Comparison of ENCODE assay signal across 7 cellular contexts in the genomic region with DNA sequence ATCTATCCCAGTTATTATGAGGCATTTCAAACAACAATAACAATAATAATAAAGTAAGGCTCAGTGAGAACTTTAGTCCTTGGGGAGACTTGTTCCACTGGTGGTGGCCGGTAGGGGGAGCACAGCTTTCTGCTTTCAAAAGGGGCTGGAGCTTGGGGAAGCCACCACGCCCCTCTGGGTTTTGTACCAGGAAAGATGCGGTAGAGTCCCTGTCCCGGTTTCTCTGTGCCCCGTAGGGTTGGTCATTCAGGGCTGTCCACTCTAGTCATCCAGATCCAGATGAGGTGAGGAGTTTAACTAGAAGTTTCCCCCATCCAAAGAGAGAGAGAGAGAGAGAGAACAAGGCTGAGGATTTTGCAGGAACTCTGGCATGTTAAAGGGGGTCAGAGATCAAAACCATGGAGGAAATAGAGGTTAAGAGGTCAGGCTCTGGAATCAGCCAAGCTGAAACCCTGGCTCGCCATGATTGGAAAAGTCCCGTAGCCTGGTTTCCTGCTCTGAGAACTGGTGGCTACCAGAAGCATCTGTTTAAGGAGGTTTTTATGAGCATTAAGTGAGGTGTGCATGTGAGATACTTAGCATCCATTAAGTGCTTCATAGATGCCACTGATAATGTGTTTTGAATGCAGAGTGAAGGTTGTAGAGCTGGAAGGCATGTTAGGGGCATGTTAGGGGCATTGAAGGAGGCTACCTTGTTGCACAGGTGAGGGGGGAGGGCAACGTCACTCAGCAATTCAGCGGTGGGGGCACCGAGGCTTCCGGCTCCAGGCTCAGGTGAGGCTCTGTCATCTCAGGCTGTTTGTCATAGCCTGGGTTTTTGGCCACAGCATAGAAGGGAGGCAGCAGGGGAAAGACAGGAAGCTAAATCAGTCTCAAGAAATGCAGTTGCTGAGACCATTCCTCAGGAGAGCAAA.
DNase-seq lines count a peak whose midpoint lies in the region; ATAC-seq and TF ChIP-seq lines count a peak whose summit lies in the region.

No MANE protein-coding gene starts in this region.

- DNase-seq in GM03348 (ENCODE audit: low spot score): peak; percentile 71
- DNase-seq in HuH-7.5 (ENCODE audit: low spot score): peak; percentile 32
- no peak for DNase-seq in epithelial cell of proximal tubule (ENCODE audit: low read depth)
- DNase-seq in posterior cingulate gyrus: peak in 6 of 10 donors; percentile 51 to 91 (median 65)
- no peak for DNase-seq in gastrocnemius medialis

- no peak overlapping the region for H3K27ac ChIP-seq in gastrocnemius medialis

- H3K9me3 ChIP-seq in gastrocnemius medialis: no peaks in the 10 kb centered on the region

- no peaks in the 10 kb centered on the region for H3K36me3 ChIP-seq in gastrocnemius medialis

- in situ Hi-C loops in gastrocnemius medialis (cut with MboI; ENCODE audit: low sequenced_read_pairs in 4 of 4): loop anchor here in 2 of 4 donors (25.0 kb wide), 1 partner anchor 607 kb away; no protein-coding TSS in a partner anchor

- intact Hi-C loops in posterior cingulate gyrus (cut with DNase I) (no loop called here), gastrocnemius medialis (cut with DNase I; ENCODE audit: low total_unique reads) (no loop called here)

- no peak overlapping the region for H3K4me3 ChIP-seq in WI38 (ENCODE audit: low read depth, low read length)
- no peak overlapping the region for H3K4me3 ChIP-seq in epithelial cell of proximal tubule (ENCODE audit: low read depth, low read length)
- H3K4me3 ChIP-seq in gastrocnemius medialis: no peak overlapping the region

- H3K27me3 ChIP-seq in gastrocnemius medialis: no peaks in the 10 kb centered on the region

- TF ChIP-seq CTCF in WI38 (IDR thresholded peaks at IDR 0.05; ENCODE audit: low read depth, low read length) (peak; percentile 77), epithelial cell of proximal tubule (conservative IDR thresholded peaks at IDR 0.05; ENCODE audit: low read depth, low read length) (peak; percentile 78), gastrocnemius medialis (IDR thresholded peaks at IDR 0.05 in 4 of 5, conservative IDR thresholded peaks at IDR 0.05 in 1 of 5) (no peak)

- peak; percentile 86 for ATAC-seq in GM21447 (IDR thresholded peaks at IDR 0.05; ENCODE audit: unreplicated experiment)
- no peak for ATAC-seq in gastrocnemius medialis

- no peak for TF ChIP-seq POLR2A in gastrocnemius medialis (IDR thresholded peaks at IDR 0.05)

- no peaks in the 10 kb centered on the region for H3K4me1 ChIP-seq in gastrocnemius medialis

Comparison
In these comparisons a context has a peak if more than half of its experiments do, and no peak if none do; other contexts are left out.
1. DNase-seq: peak in GM03348 (single experiment), HuH-7.5 (single experiment) and posterior cingulate gyrus (6 of 10); none in epithelial cell of proximal tubule (single experiment) and gastrocnemius medialis (0 of 2).
2. CTCF ChIP-seq: peak in WI38 (single experiment) and epithelial cell of proximal tubule (single experiment); none in gastrocnemius medialis (0 of 5).